ENCODE assay signal across 29 cellular contexts in genomic region chrX:98481636-98482035, GRCh38.
"Had no signal": no experiment of that assay in that cellular context is flagged by ENCODE, and none has a peak within 500 bp of the region (broad histone marks: within the 10 kb centered on the region; RNA-seq: fewer than 3 reads in every experiment).

No MANE protein-coding gene starts in this region.

- H3K4me3 ChIP-seq: colonic mucosa, coronary artery, dorsolateral prefrontal cortex, esophagus muscularis mucosa, esophagus squamous epithelium, gastrocnemius medialis, gastroesophageal sphincter, heart left ventricle, heart right ventricle had no signal

- H3K4me3 Mint-ChIP-seq: dendritic cell treated with granulocyte-macrophage colony-stimulating factor and Interleukin-4, amounts not matched to agents 40 ng/mL and 50 ng/mL, for 4 days; effector memory CD8-positive, alpha-beta T cell; endodermal cell had no signal

- H3K4me1 Mint-ChIP-seq: endodermal cell had no signal

- H3K9me3 Mint-ChIP-seq: dendritic cell treated with granulocyte-macrophage colony-stimulating factor and Interleukin-4, amounts not matched to agents 40 ng/mL and 50 ng/mL, for 4 days; effector memory CD8-positive, alpha-beta T cell; endodermal cell had no signal

- H3K27me3 Mint-ChIP-seq: dendritic cell treated with granulocyte-macrophage colony-stimulating factor and Interleukin-4, amounts not matched to agents 40 ng/mL and 50 ng/mL, for 4 days; effector memory CD8-positive, alpha-beta T cell had no signal

- H3K27me3 ChIP-seq: colonic mucosa, esophagus muscularis mucosa, esophagus squamous epithelium, foreskin keratinocyte, gastroesophageal sphincter, heart left ventricle had no signal

- FAIRE-seq: colon, endometrium, endothelial cell of umbilical vein, frontal cortex had no signal

- H3K27ac Mint-ChIP-seq: dendritic cell treated with granulocyte-macrophage colony-stimulating factor and Interleukin-4, amounts not matched to agents 40 ng/mL and 50 ng/mL, for 4 days; effector memory CD8-positive, alpha-beta T cell; endodermal cell had no signal

- H3K9me3 ChIP-seq: colonic mucosa, esophagus muscularis mucosa, esophagus squamous epithelium, gastrocnemius medialis, gastroesophageal sphincter, heart left ventricle, heart right ventricle had no signal

- DNase-seq: colonic mucosa; cortex of kidney; dermis blood vessel endothelial cell; dorsolateral prefrontal cortex; effector CD4-positive, alpha-beta T cell; effector CD8-positive, alpha-beta T cell; effector memory CD4-positive, alpha-beta T cell; effector memory CD8-positive, alpha-beta T cell; endodermal cell; erythroblast; esophagus squamous epithelium; foreskin fibroblast; foreskin keratinocyte; foreskin melanocyte; gastrocnemius medialis; glutamatergic neuron; head of caudate nucleus; heart left ventricle; heart right ventricle had no signal

- ATAC-seq: effector memory CD8-positive, alpha-beta T cell; esophagus mucosa; foreskin keratinocyte; gastrocnemius medialis; gastroesophageal sphincter; heart left ventricle; heart right ventricle had no signal

- H3K4me1 ChIP-seq: colonic mucosa, esophagus muscularis mucosa, esophagus squamous epithelium, foreskin keratinocyte, gastrocnemius medialis, gastroesophageal sphincter, heart left ventricle, heart right ventricle had no signal

- H3K27ac ChIP-seq: colonic mucosa, coronary artery, dorsolateral prefrontal cortex, epithelial cell of prostate, esophagus muscularis mucosa, esophagus squamous epithelium, gastrocnemius medialis, gastroesophageal sphincter, heart left ventricle, heart right ventricle had no signal

- H3K36me3 ChIP-seq: colonic mucosa, esophagus muscularis mucosa, esophagus squamous epithelium, gastrocnemius medialis, gastroesophageal sphincter, heart left ventricle, heart right ventricle had no signal
